Comparison of ENCODE assay signal across 9 cellular contexts in genomic region chr1:171739646-171740045, GRCh38. TPM values are rescaled to one million over a fixed set of nuclear protein-coding genes. Genes with fewer than 3 reads are reported as not detected.
DNase-seq lines count a peak whose midpoint lies in the region; ATAC-seq and TF ChIP-seq lines count a peak whose summit lies in the region.
"Had no signal": no experiment of that assay in that cellular context is flagged by ENCODE, and none has a peak within 500 bp of the region (broad histone marks: within the 10 kb centered on the region; RNA-seq: fewer than 3 reads in every experiment).

No MANE protein-coding gene starts in this region.

- peak overlapping the region; percentile 86 for H3K4me2 ChIP-seq in SK-N-SH
- peak overlapping the region; percentile 40 for H3K4me2 ChIP-seq in neural cell (ENCODE audit: low read length)

- no peaks in the 10 kb centered on the region for H4K20me1 ChIP-seq in SK-N-SH (ENCODE audit: insufficient read depth)
- no peaks in the 10 kb centered on the region for H4K20me1 ChIP-seq in neural cell (ENCODE audit: insufficient read depth)

- H3K36me3 ChIP-seq in SK-N-SH (replicated peaks in 1 of 2; ENCODE audit: control insufficient read depth in 1 of 2, insufficient read depth in 2 of 2, low read length in 1 of 2) (peaks cover 25 to 26% of the 10 kb centered on the region in 2 experiments), neural cell (ENCODE audit: insufficient read depth, low read length) (no peaks in the 10 kb centered on the region), gastroesophageal sphincter (peaks cover 0 to 35% of the 10 kb centered on the region in 2 donors)

- H3K4me3 ChIP-seq in SK-N-SH (ENCODE audit: low read depth in 2 of 2, low read length in 1 of 2): no peak overlapping the region
- H3K4me3 ChIP-seq in neural cell (ENCODE audit: low read length): peak overlapping the region; percentile 80
- no peak overlapping the region for H3K4me3 ChIP-seq in gastroesophageal sphincter

- TF ChIP-seq EP300 in SK-N-SH (IDR thresholded peaks at IDR 0.05; ENCODE audit: borderline replicate concordance in 1 of 2, low read depth in 1 of 2, low read length in 1 of 2) (no peak), neural cell (conservative IDR thresholded peaks at IDR 0.05; ENCODE audit: poor library complexity, severe bottlenecking) (no peak), gastroesophageal sphincter (IDR thresholded peaks at IDR 0.05) (no peak)

- H3K36me3 Mint-ChIP-seq in dendritic cell treated with granulocyte-macrophage colony-stimulating factor and Interleukin-4, amounts not matched to agents 40 ng/mL and 50 ng/mL, for 4 days (ENCODE audit: low read depth): peaks cover 51% of the 10 kb centered on the region

- CTCF ChIA-PET in SK-N-SH (lab: Yijun Ruan, JAX): interaction anchor here (1.0 to 5.1 kb wide), 3 partner anchors 10 to 95 kb away, joined by 4 to 20 read pairs (median 14); no protein-coding TSS in a partner anchor

- intact Hi-C loops in dendritic cell treated with granulocyte-macrophage colony-stimulating factor and Interleukin-4, amounts not matched to agents 40 ng/mL and 50 ng/mL, for 4 days (cut with micrococcal nuclease): loop anchor here (5.0 to 10.0 kb wide), 3 partner anchors 103 to 1665 kb away; partner anchors contain the start of genes DNM3, KIFAP3 and PRRC2C

- no peak overlapping the region for H2AFZ ChIP-seq in SK-N-SH (ENCODE audit: low read depth)
- H2AFZ ChIP-seq in neural cell (ENCODE audit: low read depth, low read length): no peak overlapping the region

- H3K9me3 Mint-ChIP-seq in dendritic cell treated with granulocyte-macrophage colony-stimulating factor and Interleukin-4, amounts not matched to agents 40 ng/mL and 50 ng/mL, for 4 days: no peaks in the 10 kb centered on the region

- TF ChIP-seq RAD21 in SK-N-SH (IDR thresholded peaks at IDR 0.05; ENCODE audit: low read length): no peak
- no peak for TF ChIP-seq RAD21 in neural cell (conservative IDR thresholded peaks at IDR 0.05)

- peaks cover 45% of the 10 kb centered on the region for H3K4me1 Mint-ChIP-seq in dendritic cell treated with granulocyte-macrophage colony-stimulating factor and Interleukin-4, amounts not matched to agents 40 ng/mL and 50 ng/mL, for 4 days (ENCODE audit: low read depth)

- DNase-seq in SK-N-SH: no peak
- peak; percentile 13 for DNase-seq in SK-MEL-5 (ENCODE audit: low read depth, low spot score)
- no peak for DNase-seq in NCI-H1092 treated with DMSO at 0.1 percent for 48 hours (lab: John Stamatoyannopoulos, UW)
- DNase-seq: GOT3 had no signal

- TF ChIP-seq CTCF in SK-N-SH (IDR thresholded peaks at IDR 0.05) (no peak), neural cell (IDR thresholded peaks at IDR 0.05; ENCODE audit: poor library complexity, severe bottlenecking) (no peak), gastroesophageal sphincter (IDR thresholded peaks at IDR 0.05) (no peak)

- WGBS in SK-N-SH (ENCODE audit: low lambda C conversion rate): 77% methylated on average over 2 of the region's 2 CpGs
- WGBS in gastroesophageal sphincter (ENCODE audit: low coverage in 1 of 2), 2 donors: 73 to 78% methylated on average over 2 of the region's 2 CpGs

- in situ Hi-C loops in SK-MEL-5 (cut with HindIII; ENCODE audit: low pct_unique_long_range_greater_than_20kb, low sequenced_read_pairs): no loop called here

- peaks cover 19 to 22% of the 10 kb centered on the region in 2 experiments for H3K4me1 ChIP-seq in SK-N-SH (ENCODE audit: control insufficient read depth in 1 of 2, insufficient read depth in 2 of 2, low read depth in 1 of 2, low read length in 1 of 2)
- peaks cover 6 to 43% (median 7%) of the 10 kb centered on the region in 3 donors for H3K4me1 ChIP-seq in gastroesophageal sphincter

- no peaks in the 10 kb centered on the region for H3K27me3 ChIP-seq in SK-N-SH (ENCODE audit: insufficient read depth)
- H3K27me3 ChIP-seq in neural cell (ENCODE audit: insufficient read depth, low read depth, low read length): no peaks in the 10 kb centered on the region
- H3K27me3 ChIP-seq in gastroesophageal sphincter: no peaks in the 10 kb centered on the region

- peak overlapping the region; percentile 58 for H3K27ac Mint-ChIP-seq in dendritic cell treated with granulocyte-macrophage colony-stimulating factor and Interleukin-4, amounts not matched to agents 40 ng/mL and 50 ng/mL, for 4 days

- H3K79me2 ChIP-seq in SK-N-SH (ENCODE audit: insufficient read depth): peaks cover 26% of the 10 kb centered on the region
- no peaks in the 10 kb centered on the region for H3K79me2 ChIP-seq in neural cell (replicated peaks; ENCODE audit: insufficient read depth, low read length)

- H3K27ac ChIP-seq in SK-N-SH (ENCODE audit: low read depth in 2 of 2, low read length in 1 of 2) (peak overlapping the region; percentile 30 to 50), neural cell (ENCODE audit: low read length) (no peak overlapping the region), gastroesophageal sphincter (no peak overlapping the region)

- ATAC-seq in SK-N-SH treated with all-trans-retinoic acid at 6 μM for 48 hours: no peak
- no peak for ATAC-seq in gastroesophageal sphincter
- ATAC-seq in HG02623 (IDR thresholded peaks at IDR 0.05; ENCODE audit: unreplicated experiment): no peak

- no peaks in the 10 kb centered on the region for H3K27me3 Mint-ChIP-seq in dendritic cell treated with granulocyte-macrophage colony-stimulating factor and Interleukin-4, amounts not matched to agents 40 ng/mL and 50 ng/mL, for 4 days

- H3K9me3 ChIP-seq in SK-N-SH (no peaks in the 10 kb centered on the region), neural cell (ENCODE audit: low read length) (no peaks in the 10 kb centered on the region), gastroesophageal sphincter (no peaks in the 10 kb centered on the region)

- H3K9me2 ChIP-seq in SK-N-SH (no peaks in the 10 kb centered on the region), neural cell (ENCODE audit: insufficient read depth, low read length) (no peaks in the 10 kb centered on the region)

- no peak for TF ChIP-seq POLR2A in gastroesophageal sphincter (IDR thresholded peaks at IDR 0.05)

- H3K4me3 Mint-ChIP-seq in dendritic cell treated with granulocyte-macrophage colony-stimulating factor and Interleukin-4, amounts not matched to agents 40 ng/mL and 50 ng/mL, for 4 days: peak overlapping the region; percentile 9

- POLR2A ChIA-PET in SK-N-SH (lab: Yijun Ruan, JAX): no interaction called here

- H3K9ac ChIP-seq in SK-N-SH (no peak overlapping the region), neural cell (ENCODE audit: low read length) (no peak overlapping the region)

- H3F3A ChIP-seq in SK-N-SH (replicated peaks; ENCODE audit: insufficient read depth): peaks cover 10% of the 10 kb centered on the region
- no peaks in the 10 kb centered on the region for H3F3A ChIP-seq in neural cell (ENCODE audit: insufficient read depth, low read length, poor library complexity, severe bottlenecking)

TF ChIP-seq in SK-N-SH, 30 proteins besides CTCF, POLR2A, EP300 and RAD21:
- TF ChIP-seq FOSL2 (IDR thresholded peaks at IDR 0.05; ENCODE audit: borderline replicate concordance, low read depth) (peak; percentile 30; the same call in 1 of the 2 replicates), TCF12 (IDR thresholded peaks at IDR 0.05) (0 out of 2 replicates have a peak, but pooled peaks have one; percentile 7), RCOR1 (IDR thresholded peaks at IDR 0.05; ENCODE audit: low read length) (no peak), JUND (IDR thresholded peaks at IDR 0.05) (peak; percentile 45; the same call in 1 of the 2 replicates)

TF ChIP-seq in SK-N-SH treated with all-trans-retinoic acid at 6 μM for 48 hours, 23 proteins besides CTCF, POLR2A, EP300 and RAD21 (continues in another document):
- TF ChIP-seq TCF4 (CRISPR knock-in tag; IDR thresholded peaks at IDR 0.05; ENCODE audit: borderline replicate concordance): no peak
- no peak for TF ChIP-seq ISL1 (CRISPR knock-in tag; IDR thresholded peaks at IDR 0.05)
- TF ChIP-seq ESRRG (CRISPR knock-in tag; IDR thresholded peaks at IDR 0.05): no peak

TF ChIP-seq in neural cell, 6 proteins besides CTCF, POLR2A, EP300 and RAD21 (continues in another document):
- TF ChIP-seq TAF1 (IDR thresholded peaks at IDR 0.05; ENCODE audit: low read depth) (no peak), SMC3 (conservative IDR thresholded peaks at IDR 0.05; ENCODE audit: poor library complexity) (no peak), POLR2AphosphoS5 (IDR thresholded peaks at IDR 0.05) (no peak)

RNA-seq across cellular contexts. Expression of gene VAMP4, which starts 2.2 kb away (rescaled TPM):
- polyA plus RNA-seq in SK-N-SH (2012; rRNA removed) (2.5 and 3.3 TPM in 2 replicates), neural cell (24.2 and 28.0 TPM in 2 replicates)
- polyA plus RNA-seq in SK-N-SH (2012; cell fraction: cytosol; rRNA removed): 4.4 and 4.8 TPM in 2 replicates
- 2.6 and 5.1 TPM in 2 replicates for polyA plus RNA-seq in SK-N-SH (2012; cell fraction: nucleus; rRNA removed)
- total RNA-seq in SK-MEL-5 (2014; rRNA removed; shearing (Covaris generic)): 5.5 and 6.8 TPM in 2 replicates
- 8.3 and 8.7 TPM in 2 replicates for polyA plus RNA-seq in SK-MEL-5 (2015; cell fraction: cytosol; rRNA removed)
- polyA plus RNA-seq in SK-MEL-5 (2015; cell fraction: nucleus; rRNA removed): 23.9 and 25.1 TPM in 2 replicates
- 25.3 and 29.9 TPM in 2 replicates for polyA minus RNA-seq in neural cell
- 10 to 100 TPM; 16.3 to 37.5 (median 20.0) TPM for total RNA-seq in gastroesophageal sphincter

RNA-seq across cellular contexts. Expression of gene METTL13, which starts 41.8 kb away (rescaled TPM):
- polyA plus RNA-seq in SK-N-SH (2012; rRNA removed): 32.7 and 41.2 TPM in 2 replicates
- polyA plus RNA-seq in SK-N-SH (2012; cell fraction: cytosol; rRNA removed): 30.4 and 36.8 TPM in 2 replicates
- 24.8 and 31.7 TPM in 2 replicates for polyA plus RNA-seq in SK-N-SH (2012; cell fraction: nucleus; rRNA removed)
- total RNA-seq in SK-MEL-5 (2014; rRNA removed; shearing (Covaris generic)): 38.4 and 39.3 TPM in 2 replicates
- polyA plus RNA-seq in SK-MEL-5 (2015; cell fraction: cytosol; rRNA removed): 43.8 and 51.9 TPM in 2 replicates
- polyA plus RNA-seq in SK-MEL-5 (2015; cell fraction: nucleus; rRNA removed): 32.9 and 36.8 TPM in 2 replicates
- polyA plus RNA-seq in neural cell: 8.4 and 15.6 TPM in 2 replicates
- 18.5 and 46.7 TPM in 2 replicates for polyA minus RNA-seq in neural cell
- total RNA-seq in gastroesophageal sphincter: 10 to 100 TPM; 14.1 to 30.4 (median 15.7) TPM

Comparison
In these comparisons a context has a peak if more than half of its experiments do, and no peak if none do; other contexts are left out.
1. H3K27ac ChIP-seq: peak in SK-N-SH (2 of 2); none in neural cell (single experiment) and gastroesophageal sphincter (0 of 4).